In the genomic region with DNA sequence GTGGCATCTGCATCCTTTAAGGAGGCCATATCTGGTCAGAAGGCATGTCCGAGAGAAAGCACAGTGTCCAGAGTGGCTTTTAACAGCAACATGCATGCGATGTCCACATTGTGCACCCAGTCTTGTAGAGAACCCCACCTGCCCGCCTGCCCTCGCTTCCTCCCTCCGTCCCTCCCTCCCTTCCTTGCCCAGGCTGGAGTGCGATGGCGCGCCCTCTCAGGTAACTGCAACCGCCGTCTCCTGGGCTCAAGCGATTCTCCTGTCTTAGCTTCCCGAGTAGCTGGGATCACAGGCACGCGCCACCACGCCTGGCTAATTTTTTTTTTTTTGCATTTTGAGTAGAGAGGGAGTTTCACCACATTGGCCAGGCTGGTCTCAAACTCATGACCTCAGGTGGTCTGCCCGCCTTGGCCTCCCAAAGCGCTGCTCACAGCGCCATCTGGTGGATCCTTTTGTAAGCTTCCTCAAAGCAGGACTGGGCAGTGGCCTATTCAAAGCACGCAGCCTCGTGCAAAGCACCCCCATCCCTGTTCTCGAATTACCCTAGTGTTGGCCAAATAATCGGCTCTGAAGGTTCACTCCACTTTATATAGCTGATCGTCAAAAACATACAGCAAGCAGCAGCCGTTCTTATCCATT, we compare ENCODE assay signal across 8 cellular contexts. TPM values are rescaled to one million over a fixed set of nuclear protein-coding genes. Genes with fewer than 3 reads are reported as not detected.
A peak's percentile ranks its signal among the peaks of the same experiment; 100 is the strongest.
DNase-seq lines count a peak whose midpoint lies in the region; ATAC-seq, FAIRE-seq and TF ChIP-seq lines count a peak whose summit lies in the region.

No MANE protein-coding gene starts in this region.

- 0 out of 2 replicates have a peak overlapping the region, but pooled peaks have one; percentile 21 for H3K4me2 ChIP-seq in K562 (ENCODE audit: insufficient read depth, low read length)

- H3K4me3 ChIP-seq in SJCRH30 (no peak overlapping the region), K562 (no peak overlapping the region)

- TF ChIP-seq POLR2A in K562 (conservative IDR thresholded peaks at IDR 0.05): no peak

- H3K9me3 ChIP-seq in SJCRH30 (replicated peaks) (no peaks in the 10 kb centered on the region), K562 (replicated peaks; ENCODE audit: control insufficient read depth, insufficient read depth, low read depth, low read length) (no peaks in the 10 kb centered on the region)

- H3K79me2 ChIP-seq in K562 (ENCODE audit: control insufficient read depth, insufficient read depth, low read length): no peaks in the 10 kb centered on the region

- peaks cover 10% of the 10 kb centered on the region for H3K9me1 ChIP-seq in K562 (ENCODE audit: control insufficient read depth, insufficient read depth, low read length)

- no peak for TF ChIP-seq EP300 in K562 (IDR thresholded peaks at IDR 0.05; ENCODE audit: low read length)

- peak; percentile 60 to 69 (median 64) for TF ChIP-seq CTCF in K562 (IDR thresholded peaks at IDR 0.05 in 2 of 3, conservative IDR thresholded peaks at IDR 0.05 in 1 of 3; ENCODE audit: insufficient read depth in 2 of 3, low read depth in 1 of 3, low read length in 3 of 3)

- no TSS peak for BruUV-seq in K562 (replicated peaks; lab: Mats Ljungman, UMichigan)

- 49% methylated on average over 9 of the region's 24 CpGs for WGBS in K562 (ENCODE audit: insufficient coverage, low coverage, missing lambda C conversion rate)

- H3K27me3 ChIP-seq in SJCRH30 (no peaks in the 10 kb centered on the region), K562 (ENCODE audit: control insufficient read depth in 2 of 2, insufficient read depth in 2 of 2, low read length in 2 of 2) (no peaks in the 10 kb centered on the region)

- intact Hi-C loops in K562 (cut with micrococcal nuclease): loop anchor here (2.0 kb wide), 1 partner anchor 106 kb away; no protein-coding TSS in a partner anchor

- H3K4me1 ChIP-seq in SJCRH30: no peaks in the 10 kb centered on the region
- peaks cover 13% of the 10 kb centered on the region in 2 experiments for H3K4me1 ChIP-seq in K562 (replicated peaks in 1 of 2; ENCODE audit: control insufficient read depth in 2 of 2, insufficient read depth in 2 of 2, low read length in 2 of 2)

- TF ChIP-seq RAD21 in K562 (CRISPR knock-in tag; conservative IDR thresholded peaks at IDR 0.05 in 1 of 2, IDR thresholded peaks at IDR 0.05 in 1 of 2): peak in 1 of 2 experiments; percentile 58; a peak in 3 of 4 replicates

- H4K20me1 ChIP-seq in K562 (replicated peaks; ENCODE audit: control insufficient read depth, insufficient read depth, low read length): no peaks in the 10 kb centered on the region

- no peak overlapping the region for H3K27ac ChIP-seq in SJCRH30
- no peak overlapping the region for H3K27ac ChIP-seq in K562 (ENCODE audit: extremely low read depth, low read depth, low read length)

- CTCF ChIA-PET in K562 (lab: Yijun Ruan, JAX; ENCODE audit: low intra/inter-chr PET ratio): interaction anchor here (0.5 kb wide), 1 partner anchor 1368 kb away, joined by 3 read pairs; no protein-coding TSS in a partner anchor

- H3K36me3 ChIP-seq in SJCRH30 (no peaks in the 10 kb centered on the region), K562 (ENCODE audit: control insufficient read depth, insufficient read depth, low read length) (peaks cover 56% of the 10 kb centered on the region; the same call in 2 of the 3 replicates)

- peak; percentile 85 for FAIRE-seq in K562 (lab: Jason Lieb, UNC)

- H3K9ac ChIP-seq in K562 (ENCODE audit: insufficient read depth in 1 of 2, low read depth in 2 of 2, low read length in 2 of 2): no peak overlapping the region

- ATAC-seq in K562 (peak; percentile 97), HG02571 (IDR thresholded peaks at IDR 0.05; ENCODE audit: unreplicated experiment) (no peak), HG02938 (IDR thresholded peaks at IDR 0.05; ENCODE audit: unreplicated experiment) (no peak)

- DNase-seq in NCI-H748 (lab: John Stamatoyannopoulos, UW; ENCODE audit: unreplicated experiment): peak; percentile 19
- DNase-seq in NCI-H748 treated with DMSO at 0.1 percent for 48 hours (lab: John Stamatoyannopoulos, UW): no peak
- peak; percentile 15 to 46 for DNase-seq in SJCRH30
- peak; percentile 30 to 85 (median 46) for DNase-seq in K562 (ENCODE audit: extremely low read depth in 1 of 4, low spot score in 3 of 4)
- peak; percentile 13 to 34 for DNase-seq in lung microvascular endothelial cell (ENCODE audit: low read depth in 2 of 2)
- no peak for DNase-seq in COR-L47 (lab: John Stamatoyannopoulos, UW)

- in situ Hi-C loops in K562 (cut with MboI): no loop called here

- POLR2A ChIA-PET in K562 (lab: Yijun Ruan, JAX): interaction anchor here (1.0 kb wide), 1 partner anchor 10 kb away, joined by 3 read pairs; no protein-coding TSS in a partner anchor

- no peak overlapping the region for H2AFZ ChIP-seq in K562 (ENCODE audit: low read depth, low read length)

RNA-seq across cellular contexts. Expression of a gene that starts 15.0 kb away (rescaled TPM):
- total RNA-seq in SJCRH30 (2014; rRNA removed; shearing (Covaris generic)): 16.6 and 17.5 TPM in 2 replicates
- 18.6 and 34.1 TPM in 2 replicates for total RNA-seq in K562 (2011; cell fraction: chromatin; rRNA removed; ENCODE audit: low replicate concordance)
- 11.5 and 15.3 TPM in 2 replicates for total RNA-seq in K562 (2011; cell fraction: nucleolus; rRNA removed)
- total RNA-seq in K562 (2011; cell fraction: nucleoplasm; rRNA removed): 17.7 and 18.2 TPM in 2 replicates
- 9.6 and 14.2 TPM in 2 replicates for total RNA-seq in K562 (2014; rRNA removed)
- total RNA-seq in K562 (2014; rRNA removed; fragmentation: Illumina TruSeq; extraction: Trizol): 24.9 and 26.1 TPM in 2 replicates
- 24.9 and 26.7 TPM in 2 replicates for total RNA-seq in K562 (2015; rRNA removed; fragmentation: Illumina TruSeq; extraction: Trizol)
- total RNA-seq in K562 (2021): 20.9 and 21.5 TPM in 2 replicates
- 30.2 and 42.9 TPM in 2 replicates for polyA plus RNA-seq in K562 (2011; rRNA removed)
- 17.1 and 20.2 TPM in 2 replicates for polyA plus RNA-seq in K562 (2011; cell fraction: cytosol; rRNA removed)
- 24.6 and 43.7 TPM in 2 replicates for polyA plus RNA-seq in K562 (2011; cell fraction: nucleus; rRNA removed)
- polyA plus RNA-seq in K562 (2012): 16.2 and 27.1 TPM in 2 replicates
- 25.1 and 33.5 TPM in 2 replicates for polyA plus RNA-seq in K562 (2014; fragmentation: Illumina TruSeq; extraction: Trizol)
- 10 to 100 TPM; 31.2 to 44.8 TPM for polyA plus RNA-seq in K562 (2014; fragmentation: Nextera tagmentation; extraction: Ambion mirVana)
- 20.2 and 23.3 TPM in 2 replicates for polyA plus RNA-seq in K562 (2014; rRNA removed)
- polyA minus RNA-seq in K562 (2011; rRNA and poly(A)+ RNA removed): 37.2 and 41.2 TPM in 2 replicates
- 10.4 and 15.8 TPM in 2 replicates for polyA minus RNA-seq in K562 (2011; cell fraction: cytosol; rRNA and poly(A)+ RNA removed)
- 18.8 and 20.1 TPM in 2 replicates for polyA minus RNA-seq in K562 (2011; cell fraction: nucleus; rRNA and poly(A)+ RNA removed)
- total RNA-seq in lung microvascular endothelial cell: 8.5 and 9.4 TPM in 2 replicates

RNA-seq across cellular contexts. Expression of a gene that starts 15.4 kb away (rescaled TPM):
- 12.3 and 18.7 TPM in 2 replicates for total RNA-seq in SJCRH30 (2014; rRNA removed; shearing (Covaris generic))
- total RNA-seq in K562 (2011; cell fraction: chromatin; rRNA removed; ENCODE audit: low replicate concordance): 2.8 and 13.6 TPM in 2 replicates
- 1.7 and 2.2 TPM in 2 replicates for total RNA-seq in K562 (2011; cell fraction: nucleolus; rRNA removed)
- total RNA-seq in K562 (2011; cell fraction: nucleoplasm; rRNA removed): 3.4 and 4.4 TPM in 2 replicates
- total RNA-seq in K562 (2014; rRNA removed): 10.4 and 12.2 TPM in 2 replicates
- 8.0 and 9.1 TPM in 2 replicates for total RNA-seq in K562 (2014; rRNA removed; fragmentation: Illumina TruSeq; extraction: Trizol)
- 8.2 and 10.2 TPM in 2 replicates for total RNA-seq in K562 (2015; rRNA removed; fragmentation: Illumina TruSeq; extraction: Trizol)
- 5.3 and 5.4 TPM in 2 replicates for total RNA-seq in K562 (2021)
- 14.6 and 16.2 TPM in 2 replicates for polyA plus RNA-seq in K562 (2011; rRNA removed)
- 12.0 and 13.5 TPM in 2 replicates for polyA plus RNA-seq in K562 (2011; cell fraction: cytosol; rRNA removed)
- polyA plus RNA-seq in K562 (2011; cell fraction: nucleus; rRNA removed): 11.0 and 15.3 TPM in 2 replicates
- polyA plus RNA-seq in K562 (2012): 9.8 and 12.7 TPM in 2 replicates
- 12.4 and 13.8 TPM in 2 replicates for polyA plus RNA-seq in K562 (2014; fragmentation: Illumina TruSeq; extraction: Trizol)
- polyA plus RNA-seq in K562 (2014; fragmentation: Nextera tagmentation; extraction: Ambion mirVana): 1 to 10 TPM; 3.5 to 6.3 TPM
- polyA plus RNA-seq in K562 (2014; rRNA removed): 16.9 and 19.8 TPM in 2 replicates
- 4.2 and 6.3 TPM in 2 replicates for polyA minus RNA-seq in K562 (2011; rRNA and poly(A)+ RNA removed)
- 1.7 TPM in 1 of 2 replicates, not detected in the other for polyA minus RNA-seq in K562 (2011; cell fraction: cytosol; rRNA and poly(A)+ RNA removed)
- polyA minus RNA-seq in K562 (2011; cell fraction: nucleus; rRNA and poly(A)+ RNA removed): 1.9 and 5.8 TPM in 2 replicates
- total RNA-seq in lung microvascular endothelial cell: 6.3 and 13.3 TPM in 2 replicates

RNA-seq across cellular contexts. Expression of a gene that starts 15.4 kb away (rescaled TPM):
- 21.1 and 25.0 TPM in 2 replicates for total RNA-seq in SJCRH30 (2014; rRNA removed; shearing (Covaris generic))
- total RNA-seq in K562 (2011; cell fraction: chromatin; rRNA removed; ENCODE audit: low replicate concordance): 6.2 and 9.6 TPM in 2 replicates
- 6.0 and 8.0 TPM in 2 replicates for total RNA-seq in K562 (2011; cell fraction: nucleolus; rRNA removed)
- 9.2 and 16.0 TPM in 2 replicates for total RNA-seq in K562 (2011; cell fraction: nucleoplasm; rRNA removed)
- total RNA-seq in K562 (2014; rRNA removed) (19.1 and 28.0 TPM in 2 replicates), K562 (2014; rRNA removed; fragmentation: Illumina TruSeq; extraction: Trizol) (24.2 and 27.1 TPM in 2 replicates), K562 (2015; rRNA removed; fragmentation: Illumina TruSeq; extraction: Trizol) (17.0 and 20.8 TPM in 2 replicates), K562 (2021) (22.9 and 27.6 TPM in 2 replicates), lung microvascular endothelial cell (16.6 and 17.5 TPM in 2 replicates)
- polyA plus RNA-seq in K562 (2011; rRNA removed) (18.5 and 27.6 TPM in 2 replicates), K562 (2014; fragmentation: Illumina TruSeq; extraction: Trizol) (16.0 and 20.0 TPM in 2 replicates), K562 (2014; fragmentation: Nextera tagmentation; extraction: Ambion mirVana) (10 to 100 TPM; 12.7 to 20.9 TPM), K562 (2014; rRNA removed) (18.5 and 25.0 TPM in 2 replicates)
- polyA plus RNA-seq in K562 (2011; cell fraction: cytosol; rRNA removed): 3.2 and 6.2 TPM in 2 replicates
- 28.8 and 30.6 TPM in 2 replicates for polyA plus RNA-seq in K562 (2011; cell fraction: nucleus; rRNA removed)
- polyA plus RNA-seq in K562 (2012): 23.5 and 33.1 TPM in 2 replicates
- polyA minus RNA-seq in K562 (2011; rRNA and poly(A)+ RNA removed): 8.8 and 15.1 TPM in 2 replicates
- polyA minus RNA-seq in K562 (2011; cell fraction: cytosol; rRNA and poly(A)+ RNA removed): 5.2 and 10.8 TPM in 2 replicates
- polyA minus RNA-seq in K562 (2011; cell fraction: nucleus; rRNA and poly(A)+ RNA removed): 6.9 and 8.2 TPM in 2 replicates

RNA-seq across cellular contexts. Expression of a gene that starts 59.7 kb away (rescaled TPM):
- 94.2 and 97.0 TPM in 2 replicates for total RNA-seq in SJCRH30 (2014; rRNA removed; shearing (Covaris generic))
- 19.4 and 29.9 TPM in 2 replicates for total RNA-seq in K562 (2011; cell fraction: chromatin; rRNA removed; ENCODE audit: low replicate concordance)
- 10.5 and 15.9 TPM in 2 replicates for total RNA-seq in K562 (2011; cell fraction: nucleolus; rRNA removed)
- total RNA-seq in K562 (2011; cell fraction: nucleoplasm; rRNA removed): 31.0 and 39.1 TPM in 2 replicates
- 50.3 and 50.6 TPM in 2 replicates for total RNA-seq in K562 (2014; rRNA removed)
- 123 and 140 TPM in 2 replicates for total RNA-seq in K562 (2014; rRNA removed; fragmentation: Illumina TruSeq; extraction: Trizol)
- total RNA-seq in K562 (2015; rRNA removed; fragmentation: Illumina TruSeq; extraction: Trizol): 90.4 and 98.8 TPM in 2 replicates
- total RNA-seq in K562 (2021): 90.2 and 91.2 TPM in 2 replicates
- 235 and 257 TPM in 2 replicates for polyA plus RNA-seq in K562 (2011; rRNA removed)
- polyA plus RNA-seq in K562 (2011; cell fraction: cytosol; rRNA removed): 140 and 220 TPM in 2 replicates
- polyA plus RNA-seq in K562 (2011; cell fraction: nucleus; rRNA removed): 60.3 and 105 TPM in 2 replicates
- 96.4 and 113 TPM in 2 replicates for polyA plus RNA-seq in K562 (2012)
- polyA plus RNA-seq in K562 (2014; fragmentation: Illumina TruSeq; extraction: Trizol): 143 and 170 TPM in 2 replicates
- polyA plus RNA-seq in K562 (2014; fragmentation: Nextera tagmentation; extraction: Ambion mirVana): 100 to 1,000 TPM; 146 to 185 TPM
- 99.2 and 105 TPM in 2 replicates for polyA plus RNA-seq in K562 (2014; rRNA removed)
- 76.3 and 89.3 TPM in 2 replicates for polyA minus RNA-seq in K562 (2011; rRNA and poly(A)+ RNA removed)
- 22.1 and 31.3 TPM in 2 replicates for polyA minus RNA-seq in K562 (2011; cell fraction: cytosol; rRNA and poly(A)+ RNA removed)
- polyA minus RNA-seq in K562 (2011; cell fraction: nucleus; rRNA and poly(A)+ RNA removed): 14.8 and 25.5 TPM in 2 replicates
- total RNA-seq in lung microvascular endothelial cell: 27.5 and 57.7 TPM in 2 replicates

Comparison
In these comparisons a context has a peak if more than half of its experiments do, and no peak if none do; other contexts are left out.
1. DNase-seq: peak in NCI-H748 (single experiment), SJCRH30 (2 of 2), K562 (4 of 4) and lung microvascular endothelial cell (2 of 2); none in NCI-H748 treated with DMSO at 0.1 percent for 48 hours (single experiment) and COR-L47 (single experiment).